Comparison of ENCODE assay signal across 16 cellular contexts in the genomic region with DNA sequence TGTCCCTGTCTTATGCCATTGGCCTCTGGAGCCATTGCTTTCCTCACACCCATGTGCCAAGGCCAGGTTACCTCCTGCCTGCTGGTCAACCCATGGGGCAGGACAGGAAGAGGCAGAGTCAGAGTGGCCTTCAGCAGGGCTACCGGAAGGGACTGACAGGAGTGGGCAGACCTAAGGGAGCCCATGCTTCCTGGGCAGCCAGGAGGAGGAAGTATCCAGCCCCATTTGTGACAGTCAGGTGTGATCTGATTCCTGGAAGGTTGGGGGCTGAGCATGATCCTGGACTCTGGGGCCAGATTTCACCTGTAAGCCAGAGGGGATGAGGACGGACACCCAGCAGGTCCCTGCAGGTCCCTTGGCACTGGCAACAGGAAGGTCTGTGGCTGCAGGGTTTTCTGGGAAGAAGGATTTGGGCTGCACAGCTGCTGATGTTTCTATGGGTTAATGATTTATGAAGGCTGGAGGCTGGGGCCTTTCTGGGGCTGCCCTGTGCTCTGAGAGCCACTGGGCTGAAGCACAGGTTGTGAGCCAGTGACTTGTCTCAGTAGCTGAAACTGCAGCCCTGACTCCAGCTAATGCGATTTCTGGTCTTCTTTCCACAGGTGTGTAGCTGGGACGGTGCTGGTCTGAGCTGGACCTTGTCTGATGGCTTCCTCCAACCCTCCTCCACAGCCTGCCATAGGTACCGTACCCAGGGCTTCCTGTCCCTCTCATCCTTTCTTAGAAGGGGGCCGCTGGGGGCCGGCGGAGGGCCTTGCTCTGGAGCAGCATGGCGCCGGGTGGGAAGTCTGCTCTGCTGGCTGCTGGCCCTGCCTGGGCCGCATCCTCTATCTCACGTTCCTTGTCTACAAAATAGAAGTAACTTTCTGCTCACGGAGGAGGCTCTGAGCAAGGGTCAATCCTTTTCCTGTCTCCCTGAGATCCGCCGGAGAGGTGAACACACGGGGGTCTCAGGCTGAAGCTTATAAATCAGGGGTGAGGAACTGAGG. TPM values are rescaled to one million over a fixed set of nuclear protein-coding genes. Genes with fewer than 3 reads are reported as not detected.
DNase-seq lines count a peak whose midpoint lies in the region; ATAC-seq and TF ChIP-seq lines count a peak whose summit lies in the region.
"Had no signal": no experiment of that assay in that cellular context is flagged by ENCODE, and none has a peak within 500 bp of the region (broad histone marks: within the 10 kb centered on the region; RNA-seq: fewer than 3 reads in every experiment).

No MANE protein-coding gene starts in this region.

- no peak for DNase-seq in cardiac muscle cell (ENCODE audit: low read depth in 1 of 2, low spot score in 1 of 2)
- DNase-seq in heart left ventricle, result no peak
- no peak for DNase-seq in coronary artery (ENCODE audit: low spot score)
- DNase-seq in aorta, result no peak
- DNase-seq in NCI-H446 treated with DMSO at 0.1 percent for 48 hours (lab: John Stamatoyannopoulos, UW), result no peak
- no peak for DNase-seq in NAMALWA (ENCODE audit: low spot score)
- DNase-seq: brain microvascular endothelial cell, EL, erythroblast, naive B cell, NCI-H226, uterus had no signal

- WGBS in heart left ventricle, 4 donors, result 80 to 84% (median 83%) methylated on average over 13 to 16 of the region's 16 CpGs
- 65 to 67% methylated on average over 16 of the region's 16 CpGs for WGBS in aorta, 2 donors

- intact Hi-C loops in heart left ventricle (cut with DNase I) (no loop called here), aorta (cut with DNase I) (loop anchor here in 1 of 2 donors (5.0 kb wide), 1 partner anchor 38 kb away; no protein-coding TSS in a partner anchor)

- no peak for ATAC-seq in heart left ventricle
- no peak for ATAC-seq in aorta (ENCODE audit: low FRiP score)
- no peak for ATAC-seq in GM21367 (IDR thresholded peaks at IDR 0.05; ENCODE audit: unreplicated experiment)
- ATAC-seq: activated CD4-positive, CD25-positive, alpha-beta regulatory T cell treated with anti-CD3 and anti-CD28 coated beads, Interleukin-2, amount 50 U/mL, for 24 hours had no signal

- peak overlapping the region; percentile 61 for H3K9ac ChIP-seq in mucosa of stomach (ENCODE audit: low read length)

- H3K9me3 ChIP-seq in cardiac muscle cell (ENCODE audit: low read depth) (no peaks in the 10 kb centered on the region), heart left ventricle (no peaks in the 10 kb centered on the region), mucosa of stomach (ENCODE audit: control insufficient read depth, low read length) (no peaks in the 10 kb centered on the region), aorta (ENCODE audit: control insufficient read depth, low read length) (no peaks in the 10 kb centered on the region)
- H3K9me3 ChIP-seq: uterus had no signal

- no peak for TF ChIP-seq CTCF in cardiac muscle cell (IDR thresholded peaks at IDR 0.05; ENCODE audit: low read depth, low read length)
- TF ChIP-seq CTCF in heart left ventricle (IDR thresholded peaks at IDR 0.05), result no peak
- no peak for TF ChIP-seq CTCF in coronary artery (IDR thresholded peaks at IDR 0.05)

- H3K27me3 ChIP-seq in cardiac muscle cell, result no peaks in the 10 kb centered on the region
- no peaks in the 10 kb centered on the region for H3K27me3 ChIP-seq in heart left ventricle
- H3K27me3 ChIP-seq in mucosa of stomach (ENCODE audit: control insufficient read depth, insufficient read depth, low read length), result no peaks in the 10 kb centered on the region
- H3K27me3 ChIP-seq in aorta (ENCODE audit: control insufficient read depth in 1 of 2, insufficient read depth in 2 of 2, low read length in 1 of 2), result no peaks in the 10 kb centered on the region
- H3K27me3 ChIP-seq: brain microvascular endothelial cell, uterus had no signal

- H3K4me1 ChIP-seq in cardiac muscle cell (ENCODE audit: low read depth) (peaks cover 17% of the 10 kb centered on the region), heart left ventricle (peaks cover 0 to 17% (median 7%) of the 10 kb centered on the region in 12 donors), mucosa of stomach (ENCODE audit: control insufficient read depth, insufficient read depth, low read length) (peaks cover 48% of the 10 kb centered on the region), aorta (ENCODE audit: control insufficient read depth in 1 of 2, insufficient read depth in 2 of 2, low read length in 2 of 2) (peaks cover 0 to 6% of the 10 kb centered on the region in 2 donors)
- H3K4me1 ChIP-seq: uterus had no signal

- TF ChIP-seq POLR2A in heart left ventricle (IDR thresholded peaks at IDR 0.05), result no peak

- H3K27ac ChIP-seq in cardiac muscle cell (peak overlapping the region; percentile 41), heart left ventricle (no peak overlapping the region), coronary artery (peak overlapping the region; percentile 94 to 99), aorta (ENCODE audit: low read depth in 1 of 2, low read length in 2 of 2) (peak overlapping the region; percentile 15 to 78)
- H3K27ac ChIP-seq: brain microvascular endothelial cell, uterus had no signal

- H3K36me3 ChIP-seq in cardiac muscle cell (no peaks in the 10 kb centered on the region), heart left ventricle (peaks cover 0 to 7% (median 0%) of the 10 kb centered on the region in 9 donors), mucosa of stomach (ENCODE audit: control insufficient read depth, insufficient read depth, low read length) (no peaks in the 10 kb centered on the region), aorta (ENCODE audit: control insufficient read depth in 1 of 2, insufficient read depth in 2 of 2, low read length in 1 of 2) (no peaks in the 10 kb centered on the region)
- H3K36me3 ChIP-seq: brain microvascular endothelial cell, uterus had no signal

- H3K4me3 ChIP-seq in cardiac muscle cell, result no peak overlapping the region
- H3K4me3 ChIP-seq in heart left ventricle, result no peak overlapping the region
- no peak overlapping the region for H3K4me3 ChIP-seq in coronary artery
- H3K4me3 ChIP-seq in mucosa of stomach (ENCODE audit: low read length), result no peak overlapping the region
- H3K4me3 ChIP-seq in aorta (ENCODE audit: low read length in 2 of 2), result no peak overlapping the region
- H3K4me3 ChIP-seq: uterus had no signal

RNA-seq across cellular contexts. Expression of a gene that starts 40.7 kb away (rescaled TPM):
- total RNA-seq in cardiac muscle cell (55.4 and 57.2 TPM in 2 replicates), heart left ventricle (10 to 100 TPM; 44.6 to 72.8 (median 57.5) TPM), aorta (100 to 1,000 TPM; 143 to 190 TPM)
- polyA plus RNA-seq in cardiac muscle cell (30.8 and 32.3 TPM in 2 replicates), heart left ventricle (10 to 100 TPM; 57.9 to 65.8 TPM), aorta (100 to 1,000 TPM in 1 of 2 donors, 10 to 100 TPM in 1; 24.0 to 122 TPM)
- total RNA-seq: activated T-helper 1 cell treated with anti-CD3 and anti-CD28 coated beads, Interleukin-12 subunit alpha, Interleukin-12 subunit beta, Interleukin-2, Interleukin-4 antibody, amounts not matched to agents 30 ng/mL and 10 ng/mL and 1 ng/mL, durations not matched to agents 14 hours and 24 hours and 36 hours had no signal

Comparison
In these comparisons a context has a peak if more than half of its experiments do, and no peak if none do; other contexts are left out.
1. H3K27ac ChIP-seq: peak in cardiac muscle cell (single experiment), coronary artery (2 of 2) and aorta (2 of 2); none in heart left ventricle (0 of 12).